ENCODE assay signal across 8 cellular contexts in genomic region chr10:100535715-100536353, GRCh38. TPM values are rescaled to one million over a fixed set of nuclear protein-coding genes. Genes with fewer than 3 reads are reported as not detected.
DNase-seq lines count a peak whose midpoint lies in the region; ATAC-seq, FAIRE-seq and TF ChIP-seq lines count a peak whose summit lies in the region.

Gene HIF1AN, plus strand, starts transcription at chr10:100535943. Its CDS starts 16 bp downstream, at chr10:100535959.

- peak within 1 kb of the TSS; percentile 32 for H3K9ac ChIP-seq in fibroblast of lung (ENCODE audit: insufficient read depth, low read length)

- no peaks in the 10 kb centered on the region for H3K27me3 ChIP-seq in fibroblast of lung (ENCODE audit: control insufficient read depth, insufficient read depth, low read length)
- H3K27me3 ChIP-seq in naive thymus-derived CD4-positive, alpha-beta T cell (ENCODE audit: control insufficient read depth in 2 of 2, insufficient read depth in 2 of 2, low read length in 2 of 2): no peaks in the 10 kb centered on the region

- intact Hi-C loops in naive thymus-derived CD4-positive, alpha-beta T cell (cut with micrococcal nuclease): loop anchor here (1.0 to 10.0 kb wide), 14 partner anchors 25 to 1051 kb away; partner anchors contain the start of genes BTRC (in 2 of the 2), COX15 (in 2 of the 2), CUTC (in 2 of the 2) and SLF2 (in 2 of the 2)

- peak within 1 kb of the TSS in 1 of 10 donors; percentile 9 for H3K4me3 Mint-ChIP-seq in naive thymus-derived CD4-positive, alpha-beta T cell
- no peak within 1 kb of the TSS for H3K4me3 Mint-ChIP-seq in stimulated activated naive B cell treated with anti-CD40 and anti-IgM and Interleukin-4, amounts not matched to agents 10 μg/mL and 1 μg/mL and 100 μg/mL, for 72 hours

- POLR2A ChIA-PET in naive thymus-derived CD4-positive, alpha-beta T cell (lab: Charles Lee): interaction anchor here (0.6 to 2.0 kb wide), 9 partner anchors 9 to 1164 kb away, joined by 3 to 7 read pairs (median 3); partner anchors contain the start of gene SCD

- peaks cover 27% of the 10 kb centered on the region for H3K79me2 ChIP-seq in fibroblast of lung (ENCODE audit: control insufficient read depth, insufficient read depth, low read length)

- H4K20me1 ChIP-seq in fibroblast of lung (ENCODE audit: control insufficient read depth, extremely low read depth, insufficient read depth, low read length): no peaks in the 10 kb centered on the region

- H3K36me3 ChIP-seq in KOPT-K1 (ENCODE audit: insufficient read depth, low read length) (peaks cover 43% of the 10 kb centered on the region), fibroblast of lung (ENCODE audit: control insufficient read depth, insufficient read depth, low read length) (peaks cover 8% of the 10 kb centered on the region)
- peaks cover 5 to 23% (median 6%) of the 10 kb centered on the region in 3 experiments for H3K36me3 ChIP-seq in naive thymus-derived CD4-positive, alpha-beta T cell (ENCODE audit: control insufficient read depth in 2 of 3, insufficient read depth in 3 of 3, low read length in 3 of 3)

- H3K4me1 Mint-ChIP-seq in naive thymus-derived CD4-positive, alpha-beta T cell: peaks cover 0 to 29% (median 10%) of the 10 kb centered on the region in 7 donors
- peaks cover 0 to 14% of the 10 kb centered on the region in 2 donors for H3K4me1 Mint-ChIP-seq in stimulated activated naive B cell treated with anti-CD40 and anti-IgM and Interleukin-4, amounts not matched to agents 10 μg/mL and 1 μg/mL and 100 μg/mL, for 72 hours

- peak; percentile 81 for FAIRE-seq in RCC 7860 (lab: Jason Lieb, UNC)

- TF ChIP-seq CTCF in fibroblast of lung (conservative IDR thresholded peaks at IDR 0.05 in 1 of 2, IDR thresholded peaks at IDR 0.05 in 1 of 2; ENCODE audit: low read depth in 1 of 2, low read length in 2 of 2): peak; percentile 95 to 96

- peaks cover 0 to 2% (median 0%) of the 10 kb centered on the region in 11 donors for H3K9me3 Mint-ChIP-seq in naive thymus-derived CD4-positive, alpha-beta T cell
- no peaks in the 10 kb centered on the region for H3K9me3 Mint-ChIP-seq in stimulated activated naive B cell treated with anti-CD40 and anti-IgM and Interleukin-4, amounts not matched to agents 10 μg/mL and 1 μg/mL and 100 μg/mL, for 72 hours

- DNase-seq in Daoy (ENCODE audit: low read depth) (peak; percentile 91), RCC 7860 (ENCODE audit: low spot score) (peak; percentile 90), activated T-helper 1 cell treated with Interleukin-2 at 50 U/mL for 16 hours (ENCODE audit: low read depth) (peak; percentile 77), fibroblast of lung (ENCODE audit: low read depth in 2 of 2) (peak; percentile 91 to 97)
- peak; percentile 70 to 95 (median 91) for DNase-seq in naive thymus-derived CD4-positive, alpha-beta T cell
- DNase-seq in stimulated activated naive B cell treated with anti-CD40 and anti-IgM and Interleukin-4, amounts not matched to agents 10 μg/mL and 1 μg/mL and 100 μg/mL, for 72 hours: peak; percentile 87

- H3K4me2 ChIP-seq in fibroblast of lung (ENCODE audit: extremely low read depth, insufficient read depth, low read length): peak within 1 kb of the TSS; percentile 95

- peak; percentile 93 for ATAC-seq in GM21786 (IDR thresholded peaks at IDR 0.05; ENCODE audit: unreplicated experiment)
- ATAC-seq in naive thymus-derived CD4-positive, alpha-beta T cell: peak; percentile 100
- ATAC-seq in stimulated activated naive B cell treated with anti-CD40 and anti-IgM and Interleukin-4, amounts not matched to agents 10 μg/mL and 1 μg/mL and 100 μg/mL, for 72 hours (replicated peaks): peak; percentile 97 to 98

- peak within 1 kb of the TSS in 1 of 9 donors; percentile 57 for H3K27ac Mint-ChIP-seq in naive thymus-derived CD4-positive, alpha-beta T cell
- no peak within 1 kb of the TSS for H3K27ac Mint-ChIP-seq in stimulated activated naive B cell treated with anti-CD40 and anti-IgM and Interleukin-4, amounts not matched to agents 10 μg/mL and 1 μg/mL and 100 μg/mL, for 72 hours

- H3K4me3 ChIP-seq in fibroblast of lung (replicated peaks in 1 of 4; ENCODE audit: control extremely low read depth in 1 of 4, insufficient read depth in 1 of 4, low read depth in 3 of 4, low read length in 4 of 4): peak within 1 kb of the TSS; percentile 51 to 93 (median 60)
- H3K4me3 ChIP-seq in naive thymus-derived CD4-positive, alpha-beta T cell (ENCODE audit: low read length): peak within 1 kb of the TSS; percentile 73

- peaks cover 2% of the 10 kb centered on the region for H3K4me1 ChIP-seq in fibroblast of lung (ENCODE audit: control insufficient read depth, extremely low read depth, insufficient read depth, low read length)
- peaks cover 24 to 27% of the 10 kb centered on the region in 2 donors for H3K4me1 ChIP-seq in naive thymus-derived CD4-positive, alpha-beta T cell (ENCODE audit: control insufficient read depth in 2 of 2, insufficient read depth in 2 of 2, low read length in 2 of 2)

- peak within 1 kb of the TSS; percentile 96 for H2AFZ ChIP-seq in fibroblast of lung (ENCODE audit: low read length)

- no peaks in the 10 kb centered on the region for H3K27me3 Mint-ChIP-seq in naive thymus-derived CD4-positive, alpha-beta T cell
- no peaks in the 10 kb centered on the region for H3K27me3 Mint-ChIP-seq in stimulated activated naive B cell treated with anti-CD40 and anti-IgM and Interleukin-4, amounts not matched to agents 10 μg/mL and 1 μg/mL and 100 μg/mL, for 72 hours

- H3K9me3 ChIP-seq in KOPT-K1 (ENCODE audit: insufficient read depth, low read length, poor library complexity, severe bottlenecking) (peaks cover 8% of the 10 kb centered on the region), fibroblast of lung (ENCODE audit: control insufficient read depth, insufficient read depth, low read depth, low read length) (no peaks in the 10 kb centered on the region)
- no peaks in the 10 kb centered on the region for H3K9me3 ChIP-seq in naive thymus-derived CD4-positive, alpha-beta T cell (ENCODE audit: control insufficient read depth in 2 of 3, low read length in 3 of 3)

- H3K27ac ChIP-seq in KOPT-K1 (ENCODE audit: low read depth, low read length, poor library complexity, severe bottlenecking) (peak within 1 kb of the TSS; percentile 74), fibroblast of lung (ENCODE audit: insufficient read depth, low read length) (peak within 1 kb of the TSS; percentile 24)
- H3K27ac ChIP-seq in naive thymus-derived CD4-positive, alpha-beta T cell (ENCODE audit: low read depth, low read length): peak within 1 kb of the TSS; percentile 85

- CTCF ChIA-PET in naive thymus-derived CD4-positive, alpha-beta T cell (lab: Charles Lee): interaction anchor here (0.5 to 1.3 kb wide), 5 partner anchors 24 to 606 kb away, joined by 3 to 5 read pairs (median 4); no protein-coding TSS in a partner anchor

- peaks cover 5 to 20% (median 12%) of the 10 kb centered on the region in 5 donors for H3K36me3 Mint-ChIP-seq in naive thymus-derived CD4-positive, alpha-beta T cell
- H3K36me3 Mint-ChIP-seq in stimulated activated naive B cell treated with anti-CD40 and anti-IgM and Interleukin-4, amounts not matched to agents 10 μg/mL and 1 μg/mL and 100 μg/mL, for 72 hours: peaks cover 10 to 17% of the 10 kb centered on the region in 2 donors

RNA-seq across cellular contexts. Expression of gene HIF1AN, which starts in this region (rescaled TPM):
- total RNA-seq in Daoy (2014; rRNA removed; shearing (Covaris generic)): 3.6 and 4.6 TPM in 2 replicates
- total RNA-seq in fibroblast of lung: 10.3 and 14.2 TPM in 2 replicates
- 16.6 and 26.6 TPM in 2 replicates for polyA plus RNA-seq in fibroblast of lung
- polyA plus RNA-seq in fibroblast of lung (2012): 26.0 and 30.2 TPM in 2 replicates
- 31.8 and 38.5 TPM in 2 replicates for polyA minus RNA-seq in fibroblast of lung (ENCODE audit: low replicate concordance)
- 10 to 100 TPM; 43.3 to 74.9 (median 54.8) TPM for total RNA-seq in naive thymus-derived CD4-positive, alpha-beta T cell
- 10 to 100 TPM; 24.0 to 28.8 TPM for polyA plus RNA-seq in naive thymus-derived CD4-positive, alpha-beta T cell

Comparison
In these comparisons a context has a peak if more than half of its experiments do, and no peak if none do; other contexts are left out.
1. Peak in every context shown above with its lines: DNase-seq, ATAC-seq, H3K4me3 ChIP-seq and H3K27ac ChIP-seq.
2. H3K27ac ChIP-seq: peak in every context shown above with its lines; median percentile 85 in naive thymus-derived CD4-positive, alpha-beta T cell; 74 in KOPT-K1; 24 in fibroblast of lung.